ENCODE assay signal across 2 cellular contexts in the genomic region with DNA sequence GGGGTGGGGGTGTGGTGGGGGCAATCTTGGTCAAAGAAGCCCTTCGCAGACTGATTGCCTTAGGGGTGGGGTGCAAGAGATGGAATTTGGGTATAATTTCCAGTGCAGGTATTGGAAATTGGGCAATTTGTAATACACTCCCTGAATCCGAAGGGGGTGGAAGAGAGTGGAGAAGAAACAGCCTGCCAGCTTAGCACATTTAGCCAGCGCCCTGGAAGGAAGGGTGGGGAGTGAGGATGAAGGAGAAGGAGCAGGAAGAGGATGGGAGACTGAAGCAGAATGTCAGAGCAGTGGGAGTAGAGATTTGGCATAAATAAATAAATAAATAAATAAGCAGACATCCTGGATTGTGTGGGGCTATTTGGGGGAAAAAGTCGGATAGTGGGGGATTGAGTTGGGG.
TF ChIP-seq lines count a peak whose summit lies in the region.

No MANE protein-coding gene starts in this region.

TF ChIP-seq in GM23338, 12 proteins besides CTCF, POLR2A, EP300 and RAD21:
- no peak for TF ChIP-seq ETS1 (IDR thresholded peaks at IDR 0.05)
- no peak for TF ChIP-seq CREB1 (CRISPR knock-in tag; IDR thresholded peaks at IDR 0.05; ENCODE audit: low read depth)
- TF ChIP-seq NANOG (IDR thresholded peaks at IDR 0.05; ENCODE audit: borderline replicate concordance): no peak
- TF ChIP-seq STAT1 (IDR thresholded peaks at IDR 0.05; ENCODE audit: unreplicated experiment): no peak

TF ChIP-seq in WTC11, 78 proteins besides CTCF, POLR2A, EP300 and RAD21:
- TF ChIP-seq, protein P1, sequence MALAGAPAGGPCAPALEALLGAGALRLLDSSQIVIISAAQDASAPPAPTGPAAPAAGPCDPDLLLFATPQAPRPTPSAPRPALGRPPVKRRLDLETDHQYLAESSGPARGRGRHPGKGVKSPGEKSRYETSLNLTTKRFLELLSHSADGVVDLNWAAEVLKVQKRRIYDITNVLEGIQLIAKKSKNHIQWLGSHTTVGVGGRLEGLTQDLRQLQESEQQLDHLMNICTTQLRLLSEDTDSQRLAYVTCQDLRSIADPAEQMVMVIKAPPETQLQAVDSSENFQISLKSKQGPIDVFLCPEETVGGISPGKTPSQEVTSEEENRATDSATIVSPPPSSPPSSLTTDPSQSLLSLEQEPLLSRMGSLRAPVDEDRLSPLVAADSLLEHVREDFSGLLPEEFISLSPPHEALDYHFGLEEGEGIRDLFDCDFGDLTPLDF (CRISPR knock-in tag; IDR thresholded peaks at IDR 0.05): no peak
- TF ChIP-seq NR3C1 (CRISPR knock-in tag; conservative IDR thresholded peaks at IDR 0.05; ENCODE audit: low read depth) (no peak), ZSCAN18 (CRISPR knock-in tag; IDR thresholded peaks at IDR 0.05) (no peak), OVOL2 (CRISPR knock-in tag; IDR thresholded peaks at IDR 0.05; ENCODE audit: borderline replicate concordance) (no peak), ZNF671 (CRISPR knock-in tag; IDR thresholded peaks at IDR 0.05) (no peak), PRRX2 (CRISPR knock-in tag; IDR thresholded peaks at IDR 0.05) (no peak), ARID4B (CRISPR knock-in tag; IDR thresholded peaks at IDR 0.05; ENCODE audit: borderline replicate concordance) (no peak), TCF7 (CRISPR knock-in tag; IDR thresholded peaks at IDR 0.05; ENCODE audit: low read depth) (no peak), ATF1 (CRISPR knock-in tag; IDR thresholded peaks at IDR 0.05) (no peak), KAT7 (CRISPR knock-in tag; IDR thresholded peaks at IDR 0.05; ENCODE audit: borderline replicate concordance) (no peak)
- TF ChIP-seq, protein P2, sequence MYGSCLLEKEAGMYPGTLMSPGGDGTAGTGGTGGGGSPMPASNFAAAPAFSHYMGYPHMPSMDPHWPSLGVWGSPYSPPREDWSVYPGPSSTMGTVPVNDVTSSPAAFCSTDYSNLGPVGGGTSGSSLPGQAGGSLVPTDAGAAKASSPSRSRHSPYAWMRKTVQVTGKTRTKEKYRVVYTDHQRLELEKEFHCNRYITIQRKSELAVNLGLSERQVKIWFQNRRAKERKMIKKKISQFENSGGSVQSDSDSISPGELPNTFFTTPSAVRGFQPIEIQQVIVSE (CRISPR knock-in tag; IDR thresholded peaks at IDR 0.05; ENCODE audit: borderline replicate concordance): no peak
- TF ChIP-seq, protein P3, sequence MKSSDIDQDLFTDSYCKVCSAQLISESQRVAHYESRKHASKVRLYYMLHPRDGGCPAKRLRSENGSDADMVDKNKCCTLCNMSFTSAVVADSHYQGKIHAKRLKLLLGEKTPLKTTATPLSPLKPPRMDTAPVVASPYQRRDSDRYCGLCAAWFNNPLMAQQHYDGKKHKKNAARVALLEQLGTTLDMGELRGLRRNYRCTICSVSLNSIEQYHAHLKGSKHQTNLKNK (CRISPR knock-in tag; IDR thresholded peaks at IDR 0.05): no peak
